ENCODE assay signal across 8 cellular contexts in the genomic region with DNA sequence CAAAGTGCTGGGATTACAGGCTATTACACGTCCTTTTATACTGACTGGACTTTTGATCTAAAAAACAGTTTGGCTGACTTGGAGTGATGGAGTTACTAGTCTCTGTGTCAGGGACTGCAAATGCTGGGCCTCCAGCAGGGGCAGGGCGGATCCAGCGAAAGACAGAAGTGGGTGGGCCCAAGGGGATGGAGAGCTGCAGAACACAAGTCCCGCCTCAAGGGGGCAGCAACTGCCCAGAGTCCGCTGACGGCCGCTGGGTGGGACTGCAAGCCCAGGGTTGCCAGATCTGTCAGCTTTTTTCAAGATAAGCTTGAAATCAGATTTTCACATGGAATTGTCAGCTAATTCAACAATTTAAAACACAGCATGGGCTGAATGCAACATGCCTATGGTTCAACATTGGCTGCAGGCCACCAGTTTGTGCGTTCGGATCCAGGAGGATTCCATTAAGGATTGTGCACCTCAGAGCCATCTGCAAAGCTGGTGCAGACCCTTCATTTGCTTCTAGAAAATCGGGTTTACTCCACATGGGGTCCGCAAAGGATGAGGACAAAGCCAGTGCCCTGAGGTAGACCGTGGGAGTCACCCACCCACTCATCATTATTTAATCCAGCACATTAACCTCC. TPM values are rescaled to one million over a fixed set of nuclear protein-coding genes. Genes with fewer than 3 reads are reported as not detected.
DNase-seq lines count a peak whose midpoint lies in the region; TF ChIP-seq lines count a peak whose summit lies in the region.

No MANE protein-coding gene starts in this region.

- no peaks in the 10 kb centered on the region for H3K9me3 Mint-ChIP-seq in activated T-helper 2 cell treated with anti-CD3 and anti-CD28 coated beads, Interferon-gamma antibody, Interleukin-2, Interleukin-4, amounts not matched to agents 10 μg/mL and 5 μg/mL and 100 μg/mL, durations not matched to agents 14 hours and 24 hours and 36 hours
- no peaks in the 10 kb centered on the region for H3K9me3 Mint-ChIP-seq in neural crest cell

- intact Hi-C loops in activated T-helper 2 cell treated with anti-CD3 and anti-CD28 coated beads, Interferon-gamma antibody, Interleukin-2, Interleukin-4, amounts not matched to agents 10 μg/mL and 5 μg/mL and 100 μg/mL, durations not matched to agents 14 hours and 24 hours and 36 hours (cut with micrococcal nuclease) = loop anchor here (1.0 kb wide), 1 partner anchor 103 kb away; the partner anchor contains the start of gene PAFAH2
- intact Hi-C loops in stomach (cut with DNase I; ENCODE audit: low total_unique reads) = loop anchor here (5.0 kb wide), 1 partner anchor 102 kb away; the partner anchor contains the start of gene PAFAH2

- H3K4me3 ChIP-seq in fibroblast of mammary gland (ENCODE audit: control insufficient read depth, low read depth, low read length) (no peak overlapping the region), stomach (no peak overlapping the region)

- H3K9me3 ChIP-seq in stomach = no peaks in the 10 kb centered on the region

- H3K4me1 ChIP-seq in stomach = peaks cover 29 to 50% (median 43%) of the 10 kb centered on the region in 4 donors

- TF ChIP-seq CTCF in fibroblast of mammary gland (conservative IDR thresholded peaks at IDR 0.05; ENCODE audit: control insufficient read depth, insufficient read depth, low read depth, low read length) = peak; percentile 97
- TF ChIP-seq CTCF in neural crest cell (conservative IDR thresholded peaks at IDR 0.05) = peak; percentile 99
- TF ChIP-seq CTCF in stomach (IDR thresholded peaks at IDR 0.05) = peak in 6 of 7 experiments; percentile 83 to 99 (median 98)

- peaks cover 54% of the 10 kb centered on the region for H3K36me3 Mint-ChIP-seq in activated T-helper 2 cell treated with anti-CD3 and anti-CD28 coated beads, Interferon-gamma antibody, Interleukin-2, Interleukin-4, amounts not matched to agents 10 μg/mL and 5 μg/mL and 100 μg/mL, durations not matched to agents 14 hours and 24 hours and 36 hours (ENCODE audit: low read depth)
- peaks cover 19% of the 10 kb centered on the region for H3K36me3 Mint-ChIP-seq in neural crest cell (ENCODE audit: low read depth)

- DNase-seq in EH (ENCODE audit: low read depth) = peak; percentile 92
- DNase-seq in HCEC 1CT = peak; percentile 84
- DNase-seq in MV-4-11 (lab: John Stamatoyannopoulos, UW) = peak; percentile 85
- DNase-seq in SHP77 treated with DMSO at 0.1 percent for 48 hours (lab: John Stamatoyannopoulos, UW) = peak; percentile 57
- peak; percentile 86 for DNase-seq in activated T-helper 2 cell treated with anti-CD3 and anti-CD28 coated beads, Interferon-gamma antibody, Interleukin-2, Interleukin-4, amounts not matched to agents 10 μg/mL and 5 μg/mL and 100 μg/mL, durations not matched to agents 14 hours and 24 hours and 36 hours (ENCODE audit: low spot score)
- DNase-seq in fibroblast of mammary gland (ENCODE audit: low read depth) = peak; percentile 92
- DNase-seq in neural crest cell (ENCODE audit: low read depth, low spot score) = peak; percentile 94
- peak; percentile 91 for DNase-seq in stomach

- H3K27me3 ChIP-seq in stomach = no peaks in the 10 kb centered on the region

- H3K36me3 ChIP-seq in stomach = peaks cover 0 to 31% (median 22%) of the 10 kb centered on the region in 4 donors

- H3K27ac ChIP-seq in stomach = peak overlapping the region in 3 of 5 donors; percentile 23 to 44 (median 38)

- no peak overlapping the region for H3K4me3 Mint-ChIP-seq in activated T-helper 2 cell treated with anti-CD3 and anti-CD28 coated beads, Interferon-gamma antibody, Interleukin-2, Interleukin-4, amounts not matched to agents 10 μg/mL and 5 μg/mL and 100 μg/mL, durations not matched to agents 14 hours and 24 hours and 36 hours (ENCODE audit: low read depth)
- H3K4me3 Mint-ChIP-seq in neural crest cell = peak overlapping the region; percentile 50

- no peaks in the 10 kb centered on the region for H3K27me3 Mint-ChIP-seq in activated T-helper 2 cell treated with anti-CD3 and anti-CD28 coated beads, Interferon-gamma antibody, Interleukin-2, Interleukin-4, amounts not matched to agents 10 μg/mL and 5 μg/mL and 100 μg/mL, durations not matched to agents 14 hours and 24 hours and 36 hours (ENCODE audit: low read depth)
- H3K27me3 Mint-ChIP-seq in neural crest cell (ENCODE audit: low read depth) = no peaks in the 10 kb centered on the region

- TF ChIP-seq EP300 in stomach (IDR thresholded peaks at IDR 0.05) = no peak

- H3K27ac Mint-ChIP-seq in activated T-helper 2 cell treated with anti-CD3 and anti-CD28 coated beads, Interferon-gamma antibody, Interleukin-2, Interleukin-4, amounts not matched to agents 10 μg/mL and 5 μg/mL and 100 μg/mL, durations not matched to agents 14 hours and 24 hours and 36 hours = peak overlapping the region; percentile 58
- H3K27ac Mint-ChIP-seq in neural crest cell (ENCODE audit: unreplicated experiment) = peak overlapping the region; percentile 3

- 4 to 16% (median 10%) methylated on average over 9 to 12 of the region's 12 CpGs for WGBS in stomach, 5 donors

- peaks cover 24% of the 10 kb centered on the region for H3K4me1 Mint-ChIP-seq in activated T-helper 2 cell treated with anti-CD3 and anti-CD28 coated beads, Interferon-gamma antibody, Interleukin-2, Interleukin-4, amounts not matched to agents 10 μg/mL and 5 μg/mL and 100 μg/mL, durations not matched to agents 14 hours and 24 hours and 36 hours (ENCODE audit: low read depth)
- peaks cover 45% of the 10 kb centered on the region for H3K4me1 Mint-ChIP-seq in neural crest cell

- TF ChIP-seq POLR2A in stomach (IDR thresholded peaks at IDR 0.05) = no peak

RNA-seq across cellular contexts. Expression of gene STMN1, which starts 10.7 kb away (rescaled TPM):
- total RNA-seq in activated T-helper 2 cell treated with anti-CD3 and anti-CD28 coated beads, Interferon-gamma antibody, Interleukin-2, Interleukin-4, amounts not matched to agents 10 μg/mL and 5 μg/mL and 100 μg/mL, durations not matched to agents 14 hours and 24 hours and 36 hours = 334 and 341 TPM in 2 replicates
- total RNA-seq in neural crest cell = 934 and 986 TPM in 2 replicates
- total RNA-seq in stomach = 10 to 100 TPM; 25.9 to 74.2 (median 44.6) TPM
- 100 to 1,000 TPM in 2 of 3 donors, 10 to 100 TPM in 1; 79.0 to 109 (median 108) TPM for polyA plus RNA-seq in stomach

RNA-seq across cellular contexts. Expression of gene PAQR7, which starts 20.0 kb away (rescaled TPM):
- 7.4 and 7.9 TPM in 2 replicates for total RNA-seq in activated T-helper 2 cell treated with anti-CD3 and anti-CD28 coated beads, Interferon-gamma antibody, Interleukin-2, Interleukin-4, amounts not matched to agents 10 μg/mL and 5 μg/mL and 100 μg/mL, durations not matched to agents 14 hours and 24 hours and 36 hours
- total RNA-seq in neural crest cell = 12.7 and 13.3 TPM in 2 replicates
- 1 to 10 TPM; 1.8 to 9.9 (median 5.3) TPM for total RNA-seq in stomach
- 10 to 100 TPM in 1 of 3 donors, 1 to 10 TPM in 2; 4.3 to 10.5 (median 5.4) TPM for polyA plus RNA-seq in stomach

RNA-seq across cellular contexts. Expression of gene AUNIP, which starts 36.2 kb away (rescaled TPM):
- 9.5 and 10.9 TPM in 2 replicates for total RNA-seq in activated T-helper 2 cell treated with anti-CD3 and anti-CD28 coated beads, Interferon-gamma antibody, Interleukin-2, Interleukin-4, amounts not matched to agents 10 μg/mL and 5 μg/mL and 100 μg/mL, durations not matched to agents 14 hours and 24 hours and 36 hours
- total RNA-seq in neural crest cell (13.6 and 15.2 TPM in 2 replicates), stomach (1 to 10 TPM in 1 of 5 donors, under 1 TPM in 1, not detected in 3; 0.87 to 2.8 TPM)
- polyA plus RNA-seq in stomach = 1 to 10 TPM in 1 of 3 donors, under 1 TPM in 2; 0.68 to 1.5 (median 1.00) TPM
